In the genomic region with DNA sequence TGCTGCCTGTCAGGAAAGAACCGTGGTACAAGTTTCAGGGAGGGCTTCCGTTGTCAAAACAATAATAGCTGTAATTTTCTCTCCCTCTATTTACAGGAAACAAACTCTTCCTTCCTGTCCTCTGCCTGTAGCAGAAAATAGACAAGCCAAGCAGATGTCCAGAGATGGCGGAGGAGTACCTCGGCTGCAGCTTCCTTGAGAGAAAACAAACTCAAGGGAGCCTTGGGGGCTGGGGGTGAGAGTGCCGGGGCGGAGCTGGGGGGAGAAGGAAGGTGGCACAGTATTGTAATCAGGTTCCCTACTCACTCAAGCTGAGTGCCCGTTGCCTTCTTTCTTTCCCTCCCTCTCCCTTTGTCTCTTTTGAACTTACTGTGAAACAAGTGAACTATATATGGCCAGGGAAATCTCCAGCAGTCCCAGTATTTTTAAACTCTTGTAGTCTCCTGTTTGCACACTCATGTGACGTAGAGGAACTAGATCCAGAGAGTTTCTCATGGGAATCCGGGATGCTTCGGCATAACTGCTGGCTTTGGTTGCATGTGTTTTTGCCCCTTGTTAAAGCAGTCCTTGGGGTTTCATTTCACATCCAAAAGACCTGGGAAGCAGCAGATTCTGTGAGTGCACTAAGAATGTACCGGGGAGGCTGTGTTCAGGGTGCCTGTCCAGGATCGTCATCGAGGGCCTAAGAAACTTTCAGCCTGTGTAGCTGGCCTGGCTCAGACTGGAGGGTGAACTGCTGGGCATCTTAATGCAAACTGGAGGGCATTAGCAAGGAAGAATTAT, we compare ENCODE assay signal across 8 cellular contexts. TPM values are rescaled to one million over a fixed set of nuclear protein-coding genes. Genes with fewer than 3 reads are reported as not detected.
DNase-seq lines count a peak whose midpoint lies in the region; ATAC-seq and TF ChIP-seq lines count a peak whose summit lies in the region.

No MANE protein-coding gene starts in this region.

- peak overlapping the region in 3 of 4 donors; percentile 28 to 46 (median 40) for H3K27ac ChIP-seq in Peyer's patch
- no peak overlapping the region for H3K27ac ChIP-seq in smooth muscle cell (ENCODE audit: low read depth)

- H4K20me1 ChIP-seq in smooth muscle cell (ENCODE audit: low read depth) = no peaks in the 10 kb centered on the region

- no peak overlapping the region for H3K4me2 ChIP-seq in smooth muscle cell

- no peaks in the 10 kb centered on the region for H3K79me2 ChIP-seq in smooth muscle cell (ENCODE audit: low read depth)

- no peaks in the 10 kb centered on the region for H3K27me3 Mint-ChIP-seq in nephron (ENCODE audit: low read depth)

- H3K9ac ChIP-seq in smooth muscle cell (ENCODE audit: low read depth) = no peak overlapping the region

- H3K36me3 Mint-ChIP-seq in nephron (ENCODE audit: low read depth) = no peaks in the 10 kb centered on the region

- 79% methylated on average over 13 of the region's 13 CpGs for WGBS in smooth muscle cell (ENCODE audit: low lambda C conversion rate)

- no peak overlapping the region for H2AFZ ChIP-seq in smooth muscle cell (ENCODE audit: low read depth)

- no peak overlapping the region for H3K4me3 Mint-ChIP-seq in nephron

- H3K4me3 ChIP-seq in Peyer's patch (no peak overlapping the region), smooth muscle cell (no peak overlapping the region)

- no peaks in the 10 kb centered on the region for H3K9me3 Mint-ChIP-seq in nephron

- TF ChIP-seq POLR2A in Peyer's patch (IDR thresholded peaks at IDR 0.05) = no peak

- no peaks in the 10 kb centered on the region for H3F3A ChIP-seq in smooth muscle cell (ENCODE audit: low read depth)

- H3K4me1 ChIP-seq in Peyer's patch (no peaks in the 10 kb centered on the region), smooth muscle cell (ENCODE audit: low read depth) (no peaks in the 10 kb centered on the region)

- no peaks in the 10 kb centered on the region for H3K4me1 Mint-ChIP-seq in nephron

- TF ChIP-seq CTCF in Peyer's patch (IDR thresholded peaks at IDR 0.05) = no peak
- TF ChIP-seq CTCF in nephron (IDR thresholded peaks at IDR 0.05; ENCODE audit: unreplicated experiment in 3 of 3) = no peak
- TF ChIP-seq CTCF in smooth muscle cell (IDR thresholded peaks at IDR 0.05; ENCODE audit: borderline replicate concordance, insufficient read depth, poor library complexity, severe bottlenecking) = no peak

- H3K27ac Mint-ChIP-seq in nephron = peak overlapping the region in 2 of 3 experiments; percentile 21 to 26

- ATAC-seq in GM18909 (IDR thresholded peaks at IDR 0.05; ENCODE audit: poor library complexity, unreplicated experiment) = peak; percentile 64
- ATAC-seq in HG02798 (IDR thresholded peaks at IDR 0.05; ENCODE audit: poor library complexity, unreplicated experiment) = peak; percentile 65

- DNase-seq in Peyer's patch (peak in 2 of 3 donors; percentile 39 to 46), smooth muscle cell (lab: John Stamatoyannopoulos, UW; ENCODE audit: unreplicated experiment) (no peak), DMS53 (lab: John Stamatoyannopoulos, UW) (no peak), SW 1271 (lab: John Stamatoyannopoulos, UW) (no peak)
- DNase-seq in activated CD4-positive, alpha-beta T cell treated with anti-CD3 and anti-CD28 coated beads for 48 hours = no peak

- H3K27me3 ChIP-seq in Peyer's patch (no peaks in the 10 kb centered on the region), smooth muscle cell (ENCODE audit: low read depth) (no peaks in the 10 kb centered on the region)

- H3K36me3 ChIP-seq in Peyer's patch (no peaks in the 10 kb centered on the region), smooth muscle cell (ENCODE audit: low read depth) (no peaks in the 10 kb centered on the region)

- H3K9me3 ChIP-seq in Peyer's patch (no peaks in the 10 kb centered on the region), smooth muscle cell (replicated peaks; ENCODE audit: low read depth) (no peaks in the 10 kb centered on the region)

RNA-seq across cellular contexts. Expression of a gene that starts 44.6 kb away (rescaled TPM):
- 10 to 100 TPM; 19.9 to 56.9 (median 40.8) TPM for total RNA-seq in Peyer's patch
- 80.9 and 104 TPM in 2 replicates for total RNA-seq in smooth muscle cell
- 107 and 114 TPM in 2 replicates for polyA plus RNA-seq in smooth muscle cell

Comparison
In these comparisons a context has a peak if more than half of its experiments do, and no peak if none do; other contexts are left out.
1. DNase-seq: peak in Peyer's patch (2 of 3); none in smooth muscle cell (single experiment), activated CD4-positive, alpha-beta T cell treated with anti-CD3 and anti-CD28 coated beads for 48 hours (single experiment), DMS53 (single experiment) and SW 1271 (0 of 2).